37 cellular contexts compared by ENCODE assay signal in the genomic region with DNA sequence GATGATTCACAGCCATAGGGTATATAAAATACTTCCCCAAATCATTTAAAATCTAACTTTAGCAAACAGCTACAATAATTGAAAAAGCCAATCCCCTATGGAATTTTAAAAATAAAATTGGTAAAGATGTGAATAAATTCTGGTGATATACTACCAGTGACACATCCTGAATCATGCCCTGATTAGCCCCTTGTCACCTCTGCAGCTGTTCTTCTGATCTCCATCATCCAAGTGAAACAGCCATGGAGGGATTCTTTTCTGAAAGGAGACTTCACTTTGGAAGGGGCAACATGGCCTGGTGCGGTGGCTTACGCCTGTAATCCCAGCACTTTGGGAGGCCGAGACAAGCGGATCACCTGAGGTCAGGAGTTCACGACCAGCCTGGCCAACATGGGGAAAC.
"Had no signal": no experiment of that assay in that cellular context is flagged by ENCODE, and none has a peak within 500 bp of the region (broad histone marks: within the 10 kb centered on the region; RNA-seq: fewer than 3 reads in every experiment).

No MANE protein-coding gene starts in this region.

- H3K36me3 ChIP-seq: adrenal gland, brain microvascular endothelial cell had no signal

- H3K9me3 ChIP-seq: adrenal gland, body of pancreas, breast epithelium had no signal

- H3K4me1 Mint-ChIP-seq: activated CD4-positive, alpha-beta T cell treated with anti-CD3 and anti-CD28 coated beads, Interleukin-2, amount 10 ng/mL, durations not matched to agents 24 days and 14 days; activated naive CD8-positive, alpha-beta T cell treated with anti-CD3 and anti-CD28 coated beads for 36 hours; activated T-helper 17 cell treated with anti-CD3 and anti-CD28 coated beads, Interleukin-2, amount 50 U/mL, for 72 hours had no signal

- DNase-seq: activated B cell treated with CpG ODN at 0.5 μM for 24 hours; activated CD4-positive, alpha-beta memory T cell treated with anti-CD3 and anti-CD28 coated beads for 36 hours; activated CD4-positive, alpha-beta T cell treated with anti-CD3 and anti-CD28 coated beads for 4 hours; activated CD4-positive, alpha-beta T cell treated with anti-CD3 and anti-CD28 coated beads, Interleukin-2, amount 10 ng/mL, durations not matched to agents 24 days and 14 days; activated CD4-positive, alpha-beta T cell treated with anti-CD3 and anti-CD28 coated beads, Interleukin-2, amount 50 U/mL, for 1 hour; activated CD4-positive, alpha-beta T cell treated with anti-CD3 and anti-CD28 coated beads, Interleukin-2, amount 50 U/mL, for 4 hours; activated CD4-positive, CD25-positive, alpha-beta regulatory T cell treated with anti-CD3 and anti-CD28 coated beads, Interleukin-2, amount 50 U/mL, for 72 hours; activated CD8-positive, alpha-beta memory T cell treated with anti-CD3 and anti-CD28 coated beads, Interleukin-2, amount 50 U/mL, for 4 hours; activated CD8-positive, alpha-beta T cell treated with anti-CD3 and anti-CD28 coated beads for 36 hours; activated effector memory CD4-positive, alpha-beta T cell treated with anti-CD3 and anti-CD28 coated beads, Interleukin-2, amount 50 U/mL, for 16 hours; activated gamma-delta T cell treated with Interleukin-2 at 50 U/mL for 16 hours; activated naive CD4-positive, alpha-beta T cell; activated naive CD4-positive, alpha-beta T cell treated with anti-CD3 and anti-CD28 coated beads for 36 hours; activated naive CD4-positive, alpha-beta T cell treated with anti-CD3 and anti-CD28 coated beads, Interleukin-2, amount 50 U/mL, for 16 hours; activated naive CD8-positive, alpha-beta T cell treated with anti-CD3 and anti-CD28 coated beads for 36 hours; activated T-cell treated with anti-CD3 and anti-CD28 coated beads for 4 hours; activated T-cell treated with anti-CD3 and anti-CD28 coated beads, Interleukin-2, amount 50 U/mL, for 1 hour; activated T-cell treated with anti-CD3 and anti-CD28 coated beads, Interleukin-2, amount 50 U/mL, for 4 hours; activated T-cell treated with anti-CD3 and anti-CD28 coated beads, Interleukin-2, amount 50 U/mL, for 72 hours; adrenal gland; amniotic stem cell; aorta; body of pancreas; brain microvascular endothelial cell; central memory CD4-positive, alpha-beta T cell; T-helper 1 cell; T-helper 2 cell; T-helper 9 cell had no signal

- H3K27me3 Mint-ChIP-seq: activated B cell treated with CpG ODN at 0.5 μM for 24 hours; activated CD4-positive, alpha-beta memory T cell treated with anti-CD3 and anti-CD28 coated beads for 36 hours; activated CD4-positive, alpha-beta T cell treated with anti-CD3 and anti-CD28 coated beads, Interleukin-2, amount 10 ng/mL, durations not matched to agents 24 days and 14 days; activated CD8-positive, alpha-beta T cell treated with anti-CD3 and anti-CD28 coated beads for 36 hours; activated naive CD8-positive, alpha-beta T cell treated with anti-CD3 and anti-CD28 coated beads for 36 hours; activated T-helper 17 cell treated with anti-CD3 and anti-CD28 coated beads, Interleukin-2, amount 50 U/mL, for 72 hours had no signal

- H3K27ac ChIP-seq: adrenal gland, body of pancreas, brain microvascular endothelial cell, breast epithelium, VCaP had no signal

- H3K27me3 ChIP-seq: adrenal gland, body of pancreas, brain microvascular endothelial cell, breast epithelium had no signal

- H3K4me1 ChIP-seq: adrenal gland, body of pancreas, breast epithelium had no signal

- H3K36me3 Mint-ChIP-seq: activated CD4-positive, alpha-beta memory T cell treated with anti-CD3 and anti-CD28 coated beads for 36 hours; activated naive CD4-positive, alpha-beta T cell treated with anti-CD3 and anti-CD28 coated beads, Interleukin-2, amount 50 U/mL, for 72 hours had no signal

- ATAC-seq: activated CD8-positive, alpha-beta T cell treated with anti-CD3 and anti-CD28 coated beads for 36 hours; activated naive CD4-positive, alpha-beta T cell treated with anti-CD3 and anti-CD28 coated beads, Interleukin-2, amount 50 U/mL, for 72 hours; activated T-cell treated with anti-CD3 and anti-CD28 coated beads, Interleukin-2, amount 50 U/mL, for 4 hours; activated T-cell treated with anti-CD3 and anti-CD28 coated beads, Interleukin-2, amount 50 U/mL, for 72 hours; activated T-helper 17 cell treated with anti-CD3 and anti-CD28 coated beads, Interleukin-2, amount 50 U/mL, for 72 hours; body of pancreas had no signal

- H3K27ac Mint-ChIP-seq: activated B cell treated with CpG ODN at 0.5 μM for 24 hours; activated CD4-positive, alpha-beta memory T cell treated with anti-CD3 and anti-CD28 coated beads for 36 hours; activated CD4-positive, alpha-beta T cell treated with anti-CD3 and anti-CD28 coated beads, Interleukin-2, amount 10 ng/mL, durations not matched to agents 24 days and 14 days; activated CD8-positive, alpha-beta T cell treated with anti-CD3 and anti-CD28 coated beads for 36 hours; activated naive CD4-positive, alpha-beta T cell treated with anti-CD3 and anti-CD28 coated beads for 36 hours; activated naive CD4-positive, alpha-beta T cell treated with anti-CD3 and anti-CD28 coated beads, Interleukin-2, amount 50 U/mL, for 72 hours; activated naive CD8-positive, alpha-beta T cell treated with anti-CD3 and anti-CD28 coated beads for 36 hours; activated T-cell treated with anti-CD3 and anti-CD28 coated beads, Interleukin-2, amount 50 U/mL, for 72 hours; activated T-helper 1 cell treated with anti-CD3 and anti-CD28 coated beads, Interleukin-12 subunit alpha, Interleukin-12 subunit beta, Interleukin-2, Interleukin-4 antibody, amounts not matched to agents 30 ng/mL and 10 ng/mL and 1 ng/mL, durations not matched to agents 14 hours and 24 hours and 36 hours; activated T-helper 17 cell treated with anti-CD3 and anti-CD28 coated beads, Interleukin-2, amount 50 U/mL, for 72 hours; T-helper 1 cell treated with Interleukin-12 subunit alpha and Interleukin-12 subunit beta and Interleukin-4 antibody, amounts not matched to agents 30 μg/mL and 1 μg/mL, for 36 hours; T-helper 2 cell treated with Interferon-gamma antibody and Interleukin-4, amounts not matched to agents 5 μg/mL and 100 μg/mL, for 36 hours had no signal

- H3K4me3 ChIP-seq: adrenal gland, body of pancreas, breast epithelium had no signal

- FAIRE-seq: astrocyte, TTC549 had no signal

- H3K4me3 Mint-ChIP-seq: activated B cell treated with CpG ODN at 0.5 μM for 24 hours; activated CD4-positive, alpha-beta memory T cell treated with anti-CD3 and anti-CD28 coated beads for 36 hours; activated CD4-positive, alpha-beta T cell treated with anti-CD3 and anti-CD28 coated beads, Interleukin-2, amount 10 ng/mL, durations not matched to agents 24 days and 14 days; activated CD8-positive, alpha-beta T cell treated with anti-CD3 and anti-CD28 coated beads for 36 hours; activated naive CD4-positive, alpha-beta T cell treated with anti-CD3 and anti-CD28 coated beads for 36 hours; activated naive CD8-positive, alpha-beta T cell treated with anti-CD3 and anti-CD28 coated beads for 36 hours; activated T-cell treated with anti-CD3 and anti-CD28 coated beads, Interleukin-2, amount 50 U/mL, for 4 hours; activated T-cell treated with anti-CD3 and anti-CD28 coated beads, Interleukin-2, amount 50 U/mL, for 72 hours; activated T-helper 1 cell treated with anti-CD3 and anti-CD28 coated beads, Interleukin-12 subunit alpha, Interleukin-12 subunit beta, Interleukin-2, Interleukin-4 antibody, amounts not matched to agents 30 ng/mL and 10 ng/mL and 1 ng/mL, durations not matched to agents 14 hours and 24 hours and 36 hours; activated T-helper 17 cell treated with anti-CD3 and anti-CD28 coated beads, Interleukin-2, amount 50 U/mL, for 72 hours; T-helper 1 cell treated with Interleukin-12 subunit alpha and Interleukin-12 subunit beta and Interleukin-4 antibody, amounts not matched to agents 30 μg/mL and 1 μg/mL, for 36 hours; T-helper 2 cell treated with Interferon-gamma antibody and Interleukin-4, amounts not matched to agents 5 μg/mL and 100 μg/mL, for 36 hours had no signal

- H3K9me3 Mint-ChIP-seq: activated B cell treated with CpG ODN at 0.5 μM for 24 hours; activated CD4-positive, alpha-beta memory T cell treated with anti-CD3 and anti-CD28 coated beads for 36 hours; activated CD4-positive, alpha-beta T cell treated with anti-CD3 and anti-CD28 coated beads, Interleukin-2, amount 10 ng/mL, durations not matched to agents 24 days and 14 days; activated CD8-positive, alpha-beta T cell treated with anti-CD3 and anti-CD28 coated beads for 36 hours; activated naive CD4-positive, alpha-beta T cell treated with anti-CD3 and anti-CD28 coated beads for 36 hours; activated naive CD4-positive, alpha-beta T cell treated with anti-CD3 and anti-CD28 coated beads, Interleukin-2, amount 50 U/mL, for 72 hours; activated naive CD8-positive, alpha-beta T cell treated with anti-CD3 and anti-CD28 coated beads for 36 hours; activated T-cell treated with anti-CD3 and anti-CD28 coated beads, Interleukin-2, amount 50 U/mL, for 4 hours; activated T-cell treated with anti-CD3 and anti-CD28 coated beads, Interleukin-2, amount 50 U/mL, for 72 hours; activated T-helper 1 cell treated with anti-CD3 and anti-CD28 coated beads, Interleukin-12 subunit alpha, Interleukin-12 subunit beta, Interleukin-2, Interleukin-4 antibody, amounts not matched to agents 30 ng/mL and 10 ng/mL and 1 ng/mL, durations not matched to agents 14 hours and 24 hours and 36 hours; activated T-helper 17 cell treated with anti-CD3 and anti-CD28 coated beads, Interleukin-2, amount 50 U/mL, for 72 hours; T-helper 1 cell treated with Interleukin-12 subunit alpha and Interleukin-12 subunit beta and Interleukin-4 antibody, amounts not matched to agents 30 μg/mL and 1 μg/mL, for 36 hours; T-helper 2 cell treated with Interferon-gamma antibody and Interleukin-4, amounts not matched to agents 5 μg/mL and 100 μg/mL, for 36 hours had no signal
